1 cellular context compared by ENCODE assay signal in the genomic region with DNA sequence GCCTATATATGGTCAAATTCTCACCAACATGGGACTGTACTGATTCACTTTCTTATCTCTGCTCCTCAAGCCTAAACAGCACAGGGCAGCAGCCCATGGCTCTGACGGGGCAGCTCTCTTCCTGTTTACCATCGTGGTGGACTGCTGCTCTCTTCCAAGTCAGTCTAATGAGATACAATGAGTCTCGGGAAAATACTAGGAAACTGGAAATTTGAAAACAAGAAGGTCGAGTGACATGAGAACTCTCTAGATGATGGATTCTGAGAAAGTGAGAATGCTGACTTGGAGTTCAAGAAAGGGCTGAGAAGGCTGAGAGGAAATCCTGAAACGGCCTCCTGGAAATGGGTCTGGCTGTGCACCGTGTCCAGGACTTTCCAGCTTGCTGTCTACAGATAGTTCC.
TF ChIP-seq lines count a peak whose summit lies in the region.

No MANE protein-coding gene starts in this region.

TF ChIP-seq in GM23338, 12 proteins besides CTCF, POLR2A, EP300 and RAD21 (continued from another document):
- TF ChIP-seq, protein P1, sequence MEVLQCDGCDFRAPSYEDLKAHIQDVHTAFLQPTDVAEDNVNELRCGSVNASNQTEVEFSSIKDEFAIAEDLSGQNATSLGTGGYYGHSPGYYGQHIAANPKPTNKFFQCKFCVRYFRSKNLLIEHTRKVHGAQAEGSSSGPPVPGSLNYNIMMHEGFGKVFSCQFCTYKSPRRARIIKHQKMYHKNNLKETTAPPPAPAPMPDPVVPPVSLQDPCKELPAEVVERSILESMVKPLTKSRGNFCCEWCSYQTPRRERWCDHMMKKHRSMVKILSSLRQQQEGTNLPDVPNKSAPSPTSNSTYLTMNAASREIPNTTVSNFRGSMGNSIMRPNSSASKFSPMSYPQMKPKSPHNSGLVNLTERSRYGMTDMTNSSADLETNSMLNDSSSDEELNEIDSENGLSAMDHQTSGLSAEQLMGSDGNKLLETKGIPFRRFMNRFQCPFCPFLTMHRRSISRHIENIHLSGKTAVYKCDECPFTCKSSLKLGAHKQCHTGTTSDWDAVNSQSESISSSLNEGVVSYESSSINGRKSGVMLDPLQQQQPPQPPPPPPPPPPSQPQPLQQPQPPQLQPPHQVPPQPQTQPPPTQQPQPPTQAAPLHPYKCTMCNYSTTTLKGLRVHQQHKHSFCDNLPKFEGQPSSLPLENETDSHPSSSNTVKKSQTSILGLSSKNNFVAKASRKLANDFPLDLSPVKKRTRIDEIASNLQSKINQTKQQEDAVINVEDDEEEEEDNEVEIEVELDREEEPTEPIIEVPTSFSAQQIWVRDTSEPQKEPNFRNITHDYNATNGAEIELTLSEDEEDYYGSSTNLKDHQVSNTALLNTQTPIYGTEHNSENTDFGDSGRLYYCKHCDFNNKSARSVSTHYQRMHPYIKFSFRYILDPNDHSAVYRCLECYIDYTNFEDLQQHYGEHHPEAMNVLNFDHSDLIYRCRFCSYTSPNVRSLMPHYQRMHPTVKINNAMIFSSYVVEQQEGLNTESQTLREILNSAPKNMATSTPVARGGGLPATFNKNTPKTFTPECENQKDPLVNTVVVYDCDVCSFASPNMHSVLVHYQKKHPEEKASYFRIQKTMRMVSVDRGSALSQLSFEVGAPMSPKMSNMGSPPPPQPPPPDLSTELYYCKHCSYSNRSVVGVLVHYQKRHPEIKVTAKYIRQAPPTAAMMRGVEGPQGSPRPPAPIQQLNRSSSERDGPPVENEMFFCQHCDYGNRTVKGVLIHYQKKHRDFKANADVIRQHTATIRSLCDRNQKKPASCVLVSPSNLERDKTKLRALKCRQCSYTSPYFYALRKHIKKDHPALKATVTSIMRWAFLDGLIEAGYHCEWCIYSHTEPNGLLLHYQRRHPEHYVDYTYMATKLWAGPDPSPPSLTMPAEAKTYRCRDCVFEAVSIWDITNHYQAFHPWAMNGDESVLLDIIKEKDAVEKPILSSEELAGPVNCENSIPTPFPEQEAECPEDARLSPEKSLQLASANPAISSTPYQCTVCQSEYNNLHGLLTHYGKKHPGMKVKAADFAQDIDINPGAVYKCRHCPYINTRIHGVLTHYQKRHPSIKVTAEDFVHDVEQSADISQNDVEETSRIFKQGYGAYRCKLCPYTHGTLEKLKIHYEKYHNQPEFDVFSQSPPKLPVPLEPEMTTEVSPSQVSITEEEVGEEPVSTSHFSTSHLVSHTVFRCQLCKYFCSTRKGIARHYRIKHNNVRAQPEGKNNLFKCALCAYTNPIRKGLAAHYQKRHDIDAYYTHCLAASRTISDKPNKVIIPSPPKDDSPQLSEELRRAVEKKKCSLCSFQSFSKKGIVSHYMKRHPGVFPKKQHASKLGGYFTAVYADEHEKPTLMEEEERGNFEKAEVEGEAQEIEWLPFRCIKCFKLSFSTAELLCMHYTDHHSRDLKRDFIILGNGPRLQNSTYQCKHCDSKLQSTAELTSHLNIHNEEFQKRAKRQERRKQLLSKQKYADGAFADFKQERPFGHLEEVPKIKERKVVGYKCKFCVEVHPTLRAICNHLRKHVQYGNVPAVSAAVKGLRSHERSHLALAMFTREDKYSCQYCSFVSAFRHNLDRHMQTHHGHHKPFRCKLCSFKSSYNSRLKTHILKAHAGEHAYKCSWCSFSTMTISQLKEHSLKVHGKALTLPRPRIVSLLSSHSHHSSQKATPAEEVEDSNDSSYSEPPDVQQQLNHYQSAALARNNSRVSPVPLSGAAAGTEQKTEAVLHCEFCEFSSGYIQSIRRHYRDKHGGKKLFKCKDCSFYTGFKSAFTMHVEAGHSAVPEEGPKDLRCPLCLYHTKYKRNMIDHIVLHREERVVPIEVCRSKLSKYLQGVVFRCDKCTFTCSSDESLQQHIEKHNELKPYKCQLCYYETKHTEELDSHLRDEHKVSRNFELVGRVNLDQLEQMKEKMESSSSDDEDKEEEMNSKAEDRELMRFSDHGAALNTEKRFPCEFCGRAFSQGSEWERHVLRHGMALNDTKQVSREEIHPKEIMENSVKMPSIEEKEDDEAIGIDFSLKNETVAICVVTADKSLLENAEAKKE (CRISPR knock-in tag; IDR thresholded peaks at IDR 0.05), result no peak
- TF ChIP-seq, protein P2, sequence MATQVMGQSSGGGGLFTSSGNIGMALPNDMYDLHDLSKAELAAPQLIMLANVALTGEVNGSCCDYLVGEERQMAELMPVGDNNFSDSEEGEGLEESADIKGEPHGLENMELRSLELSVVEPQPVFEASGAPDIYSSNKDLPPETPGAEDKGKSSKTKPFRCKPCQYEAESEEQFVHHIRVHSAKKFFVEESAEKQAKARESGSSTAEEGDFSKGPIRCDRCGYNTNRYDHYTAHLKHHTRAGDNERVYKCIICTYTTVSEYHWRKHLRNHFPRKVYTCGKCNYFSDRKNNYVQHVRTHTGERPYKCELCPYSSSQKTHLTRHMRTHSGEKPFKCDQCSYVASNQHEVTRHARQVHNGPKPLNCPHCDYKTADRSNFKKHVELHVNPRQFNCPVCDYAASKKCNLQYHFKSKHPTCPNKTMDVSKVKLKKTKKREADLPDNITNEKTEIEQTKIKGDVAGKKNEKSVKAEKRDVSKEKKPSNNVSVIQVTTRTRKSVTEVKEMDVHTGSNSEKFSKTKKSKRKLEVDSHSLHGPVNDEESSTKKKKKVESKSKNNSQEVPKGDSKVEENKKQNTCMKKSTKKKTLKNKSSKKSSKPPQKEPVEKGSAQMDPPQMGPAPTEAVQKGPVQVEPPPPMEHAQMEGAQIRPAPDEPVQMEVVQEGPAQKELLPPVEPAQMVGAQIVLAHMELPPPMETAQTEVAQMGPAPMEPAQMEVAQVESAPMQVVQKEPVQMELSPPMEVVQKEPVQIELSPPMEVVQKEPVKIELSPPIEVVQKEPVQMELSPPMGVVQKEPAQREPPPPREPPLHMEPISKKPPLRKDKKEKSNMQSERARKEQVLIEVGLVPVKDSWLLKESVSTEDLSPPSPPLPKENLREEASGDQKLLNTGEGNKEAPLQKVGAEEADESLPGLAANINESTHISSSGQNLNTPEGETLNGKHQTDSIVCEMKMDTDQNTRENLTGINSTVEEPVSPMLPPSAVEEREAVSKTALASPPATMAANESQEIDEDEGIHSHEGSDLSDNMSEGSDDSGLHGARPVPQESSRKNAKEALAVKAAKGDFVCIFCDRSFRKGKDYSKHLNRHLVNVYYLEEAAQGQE (IDR thresholded peaks at IDR 0.05; ENCODE audit: unreplicated experiment), result no peak
- TF ChIP-seq EZH2phosphoT487 (IDR thresholded peaks at IDR 0.05; ENCODE audit: unreplicated experiment), result no peak
- TF ChIP-seq EZH2 (IDR thresholded peaks at IDR 0.05; ENCODE audit: low read depth, unreplicated experiment), result no peak
- no peak for TF ChIP-seq ZNF114 (CRISPR knock-in tag; IDR thresholded peaks at IDR 0.05)
- no peak for TF ChIP-seq JUNB (IDR thresholded peaks at IDR 0.05; ENCODE audit: unreplicated experiment)
- TF ChIP-seq POLR2AphosphoS5 (IDR thresholded peaks at IDR 0.05; ENCODE audit: low read depth), result no peak
